8 cellular contexts compared by ENCODE assay signal in genomic region chr22:19121631-19122142, GRCh38. TPM values are rescaled to one million over a fixed set of nuclear protein-coding genes. Genes with fewer than 3 reads are reported as not detected.
A peak's percentile ranks its signal among the peaks of the same experiment; 100 is the strongest.
DNase-seq lines count a peak whose midpoint lies in the region; ATAC-seq, FAIRE-seq and TF ChIP-seq lines count a peak whose summit lies in the region.

No MANE protein-coding gene starts in this region.

- TF ChIP-seq CTCF in C4-2B (conservative IDR thresholded peaks at IDR 0.05) (no peak), SK-N-SH (IDR thresholded peaks at IDR 0.05) (no peak), kidney (IDR thresholded peaks at IDR 0.05; ENCODE audit: borderline replicate concordance, extremely low read depth, insufficient read depth) (no peak)

- no peaks in the 10 kb centered on the region for H3K27me3 ChIP-seq in SK-N-SH (ENCODE audit: insufficient read depth)

- TF ChIP-seq RAD21 in SK-N-SH (IDR thresholded peaks at IDR 0.05; ENCODE audit: low read length) = no peak

- H3K27ac ChIP-seq in C4-2B (peak overlapping the region; percentile 89), SK-N-SH (ENCODE audit: low read depth in 2 of 2, low read length in 1 of 2) (peak overlapping the region; percentile 68 to 90; a peak in 3 of 4 replicates), kidney (ENCODE audit: low read depth in 2 of 2, low read length in 2 of 2) (peak overlapping the region; percentile 86 to 88)

- no peaks in the 10 kb centered on the region for H3K9me2 ChIP-seq in SK-N-SH

- POLR2A ChIA-PET in SK-N-SH (lab: Yijun Ruan, JAX) = interaction anchor here (0.9 to 1.1 kb wide), 2 partner anchors 12 to 14 kb away, joined by 3 to 5 read pairs; no protein-coding TSS in a partner anchor

- intact Hi-C loops in kidney (cut with DNase I) = no loop called here

- no peaks in the 10 kb centered on the region for H3K9me3 ChIP-seq in SK-N-SH
- H3K9me3 ChIP-seq in kidney (ENCODE audit: control insufficient read depth in 1 of 2, low read length in 2 of 2) = no peaks in the 10 kb centered on the region

- H3K79me2 ChIP-seq in SK-N-SH (ENCODE audit: insufficient read depth) = peaks cover 55% of the 10 kb centered on the region

- H3K36me3 ChIP-seq in SK-N-SH (replicated peaks in 1 of 2; ENCODE audit: control insufficient read depth in 1 of 2, insufficient read depth in 2 of 2, low read length in 1 of 2) = peaks cover 0 to 2% of the 10 kb centered on the region in 2 experiments
- no peaks in the 10 kb centered on the region for H3K36me3 ChIP-seq in kidney (ENCODE audit: control insufficient read depth in 1 of 2, insufficient read depth in 2 of 2, low read length in 2 of 2)

- CTCF ChIA-PET in SK-N-SH (lab: Yijun Ruan, JAX) = interaction anchor here (1.0 to 1.7 kb wide), 4 partner anchors 15 to 37 kb away, joined by 3 to 6 read pairs (median 4); partner anchors contain the start of gene ESS2

- no peak for TF ChIP-seq EP300 in SK-N-SH (IDR thresholded peaks at IDR 0.05; ENCODE audit: borderline replicate concordance in 1 of 2, low read depth in 1 of 2, low read length in 1 of 2)

- H3K9ac ChIP-seq in SK-N-SH = peak overlapping the region; percentile 90
- peak overlapping the region; percentile 80 for H3K9ac ChIP-seq in kidney (ENCODE audit: low read length in 2 of 2)

- H3F3A ChIP-seq in SK-N-SH (replicated peaks; ENCODE audit: insufficient read depth) = no peaks in the 10 kb centered on the region

- peaks cover 50% of the 10 kb centered on the region for H4K20me1 ChIP-seq in SK-N-SH (ENCODE audit: insufficient read depth)

- peak overlapping the region; percentile 97 for H3K4me2 ChIP-seq in SK-N-SH

- DNase-seq in SK-N-SH (peak; percentile 77), kidney (peak; percentile 90), NCI-H510A (lab: John Stamatoyannopoulos, UW) (no peak)
- peak; percentile 8 for DNase-seq in central memory CD4-positive, alpha-beta T cell
- peak; percentile 16 for DNase-seq in stimulated activated CD4-positive, alpha-beta T cell treated with anti-CD3 and anti-CD28 coated beads, Interleukin-15, amount 100 ng/mL, for 1 hour (ENCODE audit: low read depth in 1 of 2, low spot score in 1 of 2)

- peak overlapping the region; percentile 88; the same call in 1 of the 2 replicates for H2AFZ ChIP-seq in SK-N-SH (ENCODE audit: low read depth)

- H3K4me3 ChIP-seq in SK-N-SH (ENCODE audit: low read depth in 2 of 2, low read length in 1 of 2) (peak overlapping the region; percentile 90 to 93), kidney (ENCODE audit: low read length in 2 of 2) (peak overlapping the region; percentile 91 to 94)

- H3K4me1 ChIP-seq in SK-N-SH (ENCODE audit: control insufficient read depth in 1 of 2, insufficient read depth in 2 of 2, low read depth in 1 of 2, low read length in 1 of 2) (peaks cover 0 to 35% of the 10 kb centered on the region in 2 experiments; a peak in 2 of 4 replicates), kidney (ENCODE audit: control insufficient read depth in 1 of 2, insufficient read depth in 1 of 2, low read depth in 1 of 2, low read length in 2 of 2) (peaks cover 20 to 31% of the 10 kb centered on the region in 2 donors)

- WGBS in SK-N-SH (ENCODE audit: low lambda C conversion rate) = 0% methylated on average over 13 of the region's 47 CpGs

- ATAC-seq in GM19395 (IDR thresholded peaks at IDR 0.05; ENCODE audit: unreplicated experiment) (peak; percentile 24), HG03521 (IDR thresholded peaks at IDR 0.05; ENCODE audit: unreplicated experiment) (peak; percentile 21)

- no peak for FAIRE-seq in kidney (lab: Jason Lieb, UNC)

TF ChIP-seq in SK-N-SH, 30 proteins besides CTCF, POLR2A, EP300 and RAD21:
- TF ChIP-seq SIN3A (IDR thresholded peaks at IDR 0.05; ENCODE audit: borderline replicate concordance, low read depth, low read length) (peak; percentile 18; the same call in 1 of the 2 replicates), GABPA (IDR thresholded peaks at IDR 0.05; ENCODE audit: low read depth) (no peak)

RNA-seq across cellular contexts. Expression of gene DGCR2, which starts 0.5 kb away (rescaled TPM):
- polyA plus RNA-seq in SK-N-SH (2012; rRNA removed) = 21.5 and 30.4 TPM in 2 replicates
- 15.1 and 23.8 TPM in 2 replicates for polyA plus RNA-seq in SK-N-SH (2012; cell fraction: cytosol; rRNA removed)
- polyA plus RNA-seq in SK-N-SH (2012; cell fraction: nucleus; rRNA removed) = 30.5 and 30.9 TPM in 2 replicates
- total RNA-seq in kidney = 67.7 TPM
- polyA plus RNA-seq in kidney (ENCODE audit: insufficient read depth, low read depth, low replicate concordance) = 37.5 TPM

RNA-seq across cellular contexts. Expression of gene TSSK2, which starts 9.4 kb away (rescaled TPM):
- polyA plus RNA-seq in SK-N-SH (2012; rRNA removed) (not detected in 2 replicates), kidney (ENCODE audit: insufficient read depth, low read depth, low replicate concordance) (not detected)
- polyA plus RNA-seq in SK-N-SH (2012; cell fraction: cytosol; rRNA removed) = not detected in 2 replicates
- not detected in 2 replicates for polyA plus RNA-seq in SK-N-SH (2012; cell fraction: nucleus; rRNA removed)
- not detected for total RNA-seq in kidney

RNA-seq across cellular contexts. Expression of gene ESS2, which starts 22.8 kb away (rescaled TPM):
- 14.5 and 15.4 TPM in 2 replicates for polyA plus RNA-seq in SK-N-SH (2012; rRNA removed)
- 6.6 and 10.1 TPM in 2 replicates for polyA plus RNA-seq in SK-N-SH (2012; cell fraction: cytosol; rRNA removed)
- 22.4 and 27.9 TPM in 2 replicates for polyA plus RNA-seq in SK-N-SH (2012; cell fraction: nucleus; rRNA removed)
- total RNA-seq in kidney = 14.3 TPM
- 15.3 TPM for polyA plus RNA-seq in kidney (ENCODE audit: insufficient read depth, low read depth, low replicate concordance)

RNA-seq across cellular contexts. Expression of gene GSC2, which starts 28.4 kb away (rescaled TPM):
- not detected in 2 replicates for polyA plus RNA-seq in SK-N-SH (2012; rRNA removed)
- polyA plus RNA-seq in SK-N-SH (2012; cell fraction: cytosol; rRNA removed) = not detected in 2 replicates
- not detected in 2 replicates for polyA plus RNA-seq in SK-N-SH (2012; cell fraction: nucleus; rRNA removed)
- total RNA-seq in kidney = not detected
- polyA plus RNA-seq in kidney (ENCODE audit: insufficient read depth, low read depth, low replicate concordance) = not detected

RNA-seq across cellular contexts. Expression of gene SLC25A1, which starts 56.8 kb away (rescaled TPM):
- polyA plus RNA-seq in SK-N-SH (2012; rRNA removed) (34.2 and 44.7 TPM in 2 replicates), kidney (ENCODE audit: insufficient read depth, low read depth, low replicate concordance) (128 TPM)
- 26.4 and 39.5 TPM in 2 replicates for polyA plus RNA-seq in SK-N-SH (2012; cell fraction: cytosol; rRNA removed)
- polyA plus RNA-seq in SK-N-SH (2012; cell fraction: nucleus; rRNA removed) = 55.0 and 79.5 TPM in 2 replicates
- total RNA-seq in kidney = 62.6 TPM
